In the genomic region with DNA sequence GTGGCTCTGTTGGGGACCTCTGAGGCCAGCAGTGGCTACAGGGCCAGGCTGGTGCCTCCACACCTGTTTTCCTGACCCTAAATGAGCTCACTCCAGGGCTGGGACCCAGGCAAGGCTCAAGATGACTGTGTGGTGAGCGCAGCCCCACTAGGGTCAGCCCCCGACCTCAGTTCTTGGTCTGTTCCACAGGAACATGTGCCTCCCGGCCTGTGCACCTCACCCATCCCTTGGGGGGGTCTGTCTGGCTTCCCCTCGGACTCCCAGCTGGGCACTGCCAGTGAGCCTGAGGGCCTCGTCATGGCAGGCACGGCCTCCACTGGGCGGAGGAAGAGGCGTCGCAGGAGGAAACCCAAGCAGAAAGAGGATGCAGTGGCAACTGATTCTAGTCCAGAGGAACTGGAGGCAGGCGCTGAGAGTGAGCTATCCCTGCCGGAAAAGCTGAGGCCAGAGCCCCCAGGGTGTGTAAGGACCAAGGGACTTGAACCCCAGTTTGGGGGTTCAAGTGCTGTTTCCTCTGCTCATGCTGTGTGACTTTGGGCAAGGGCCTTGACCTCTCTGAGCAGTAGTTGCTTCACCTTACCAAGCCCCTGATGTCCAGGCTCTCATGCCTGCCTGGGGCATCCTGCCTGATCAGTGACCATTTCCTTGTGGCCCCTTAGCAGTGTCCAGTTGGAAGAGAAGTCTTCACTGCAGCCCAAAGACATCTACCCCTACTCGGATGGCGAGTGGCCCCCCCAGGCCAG, we compare ENCODE assay signal across 37 cellular contexts. TPM values are rescaled to one million over a fixed set of nuclear protein-coding genes. Genes with fewer than 3 reads are reported as not detected.
"Had no signal": no experiment of that assay in that cellular context is flagged by ENCODE, and none has a peak within 500 bp of the region (broad histone marks: within the 10 kb centered on the region; RNA-seq: fewer than 3 reads in every experiment).

No MANE protein-coding gene starts in this region.

- H3K4me1 ChIP-seq: adrenal gland, SJSA1 had no signal

- H3K9ac ChIP-seq: KMS-11, SK-N-SH had no signal

- H3K36me3 ChIP-seq: SJSA1 had no signal

- H3K4me2 ChIP-seq: KMS-11, PC-9, SK-N-SH had no signal

- H3K4me3 ChIP-seq: adrenal gland, body of pancreas, breast epithelium, PC-9, SJSA1 had no signal

- ATAC-seq: activated CD4-positive, alpha-beta T cell treated with anti-CD3 and anti-CD28 coated beads for 36 hours; activated CD4-positive, CD25-positive, alpha-beta regulatory T cell treated with anti-CD3 and anti-CD28 coated beads, Interleukin-2, amount 50 U/mL, for 24 hours; activated CD8-positive, alpha-beta T cell treated with anti-CD3 and anti-CD28 coated beads, Interleukin-2, amount 10 ng/mL, durations not matched to agents 7 days and 5 days; activated naive CD4-positive, alpha-beta T cell treated with anti-CD3 and anti-CD28 coated beads, Interleukin-2, amount 50 U/mL, for 72 hours; activated T-cell treated with anti-CD3 and anti-CD28 coated beads, Interleukin-2, amount 50 U/mL, for 4 hours; body of pancreas; WTC11 had no signal

- H3K9me3 ChIP-seq: adrenal gland, body of pancreas, breast epithelium, SJSA1, SK-N-SH had no signal

- H2AFZ ChIP-seq: PC-9 had no signal

- H3K27ac ChIP-seq: adrenal gland, body of pancreas, breast epithelium, KMS-11, PC-9, SJSA1 had no signal

- H3K27me3 ChIP-seq: adrenal gland, body of pancreas, breast epithelium, SJSA1 had no signal

- FAIRE-seq: astrocyte, RCC 7860, TTC549 had no signal

- DNase-seq: activated CD4-positive, alpha-beta T cell treated with anti-CD3 and anti-CD28 coated beads for 36 hours; activated CD4-positive, alpha-beta T cell treated with anti-CD3 and anti-CD28 coated beads, Interleukin-2, amount 10 ng/mL, durations not matched to agents 7 days and 5 days; activated CD4-positive, alpha-beta T cell treated with anti-CD3 and anti-CD28 coated beads, Interleukin-2, amount 50 U/mL, for 48 hours; activated CD8-positive, alpha-beta memory T cell treated with anti-CD3 and anti-CD28 coated beads, Interleukin-2, amount 50 U/mL, for 4 hours; activated CD8-positive, alpha-beta T cell treated with anti-CD3 and anti-CD28 coated beads, Interleukin-2, amount 10 ng/mL, durations not matched to agents 7 days and 5 days; activated gamma-delta T cell treated with Interleukin-2 at 50 U/mL for 16 hours; activated naive CD4-positive, alpha-beta T cell treated with anti-CD3 and anti-CD28 coated beads for 36 hours; activated T-cell treated with anti-CD3 and anti-CD28 coated beads for 4 hours; activated T-cell treated with anti-CD3 and anti-CD28 coated beads, Interleukin-2, amount 50 U/mL, for 4 hours; adrenal gland; caudate nucleus; cerebellar nuclear complex; NCI-H1092 treated with DMSO at 0.1 percent for 48 hours; NCI-H1417; NCI-H146; NCI-H187; NCI-H2029 treated with DMSO at 0.1 percent for 48 hours; NCI-H2107; NCI-H2171; NCI-H446; NCI-H510A treated with DMSO at 0.1 percent for 48 hours; NCI-H69; PC-9; SHP77 treated with DMSO at 0.1 percent for 48 hours; SK-N-SH had no signal

RNA-seq across cellular contexts. Expression of gene LPIN3, which starts 8.0 kb away (rescaled TPM):
- total RNA-seq: SJSA1 had no signal

RNA-seq across cellular contexts. Expression of gene EMILIN3, which starts 18.0 kb away (rescaled TPM):
- total RNA-seq: activated CD4-positive, alpha-beta T cell treated with anti-CD3 and anti-CD28 coated beads, Interleukin-2, amount 10 ng/mL, durations not matched to agents 7 days and 5 days; activated CD8-positive, alpha-beta T cell treated with anti-CD3 and anti-CD28 coated beads, Interleukin-2, amount 10 ng/mL, durations not matched to agents 7 days and 5 days; activated naive CD4-positive, alpha-beta T cell treated with anti-CD3 and anti-CD28 coated beads for 36 hours; activated T-cell treated with anti-CD3 and anti-CD28 coated beads, Interleukin-2, amount 50 U/mL, for 4 hours; LHCN-M2; OCI-LY7; PC-9; SJSA1 had no signal
